ENCODE assay signal across 1 cellular context in the genomic region with DNA sequence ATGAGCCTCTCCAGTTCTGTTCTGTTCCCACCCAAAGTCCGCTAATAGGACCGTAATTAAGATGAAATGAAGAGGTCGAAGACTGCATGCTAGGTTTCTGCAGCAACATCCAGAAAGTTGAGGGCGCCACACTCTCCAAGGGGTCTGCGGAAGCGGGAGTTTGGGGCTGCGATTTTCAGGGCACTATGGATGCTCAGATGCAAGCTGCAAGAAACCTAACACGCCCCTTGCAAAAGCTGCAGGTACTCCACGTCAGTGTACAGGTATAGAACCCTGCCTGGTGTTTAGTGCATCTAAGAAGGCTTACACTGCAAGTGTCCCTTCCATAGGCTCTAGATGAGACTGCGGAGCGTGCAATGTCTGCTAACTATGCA.
TF ChIP-seq lines count a peak whose summit lies in the region.

No MANE protein-coding gene starts in this region.

TF ChIP-seq in H1, 55 proteins besides CTCF, POLR2A, EP300 and RAD21:
- TF ChIP-seq SUZ12 (IDR thresholded peaks at IDR 0.05; ENCODE audit: low read length): peak; percentile 55; the same call in 1 of the 2 replicates
- TF ChIP-seq TCF12 (IDR thresholded peaks at IDR 0.05; ENCODE audit: low read depth, low read length): no peak
- TF ChIP-seq EZH2 (IDR thresholded peaks at IDR 0.05; ENCODE audit: low read depth, low read length, severe bottlenecking): peak; percentile 54
